8 cellular contexts compared by ENCODE assay signal in genomic region chr9:4490705-4491620, GRCh38. TPM values are rescaled to one million over a fixed set of nuclear protein-coding genes. Genes with fewer than 3 reads are reported as not detected.
A peak's percentile ranks its signal among the peaks of the same experiment; 100 is the strongest.
DNase-seq lines count a peak whose midpoint lies in the region; ATAC-seq and TF ChIP-seq lines count a peak whose summit lies in the region.

No MANE protein-coding gene starts in this region.

- intact Hi-C loops in CD14-positive monocyte (cut with micrococcal nuclease), result no loop called here
- intact Hi-C loops in right lobe of liver (cut with DNase I), result no loop called here

- peaks cover 50 to 58% (median 51%) of the 10 kb centered on the region in 3 donors for H3K27me3 Mint-ChIP-seq in CD14-positive monocyte (ENCODE audit: low read depth in 3 of 3)
- H3K27me3 Mint-ChIP-seq in central memory CD8-positive, alpha-beta T cell, result peaks cover 53% of the 10 kb centered on the region

- H3K4me3 Mint-ChIP-seq in CD14-positive monocyte, result peak overlapping the region; percentile 59 to 86
- peak overlapping the region; percentile 81 for H3K4me3 Mint-ChIP-seq in central memory CD8-positive, alpha-beta T cell

- no peak for TF ChIP-seq CTCF in CD14-positive monocyte (IDR thresholded peaks at IDR 0.05)
- TF ChIP-seq CTCF in right lobe of liver (IDR thresholded peaks at IDR 0.05), result no peak
- no peak for TF ChIP-seq CTCF in tibial nerve (IDR thresholded peaks at IDR 0.05)

- peaks cover 0 to 7% (median 3%) of the 10 kb centered on the region in 7 donors for H3K9me3 Mint-ChIP-seq in CD14-positive monocyte
- no peaks in the 10 kb centered on the region for H3K9me3 Mint-ChIP-seq in central memory CD8-positive, alpha-beta T cell

- no peak overlapping the region for H3K27ac Mint-ChIP-seq in CD14-positive monocyte
- peak overlapping the region; percentile 70 for H3K27ac Mint-ChIP-seq in central memory CD8-positive, alpha-beta T cell (ENCODE audit: low read depth)

- TF ChIP-seq POLR2A in right lobe of liver (IDR thresholded peaks at IDR 0.05), result no peak
- no peak for TF ChIP-seq POLR2A in tibial nerve (IDR thresholded peaks at IDR 0.05)

- H3K36me3 ChIP-seq in right lobe of liver, result peaks cover 0 to 9% (median 0%) of the 10 kb centered on the region in 4 donors
- no peaks in the 10 kb centered on the region for H3K36me3 ChIP-seq in tibial nerve

- H3K4me1 ChIP-seq in right lobe of liver, result peaks cover 0 to 15% (median 3%) of the 10 kb centered on the region in 4 donors
- H3K4me1 ChIP-seq in tibial nerve, result peaks cover 0 to 17% (median 0%) of the 10 kb centered on the region in 4 donors

- H3K4me3 ChIP-seq in right lobe of liver, result peak overlapping the region; percentile 63 to 91 (median 74)
- H3K4me3 ChIP-seq in tibial nerve, result peak overlapping the region; percentile 49 to 87 (median 66)

- no peaks in the 10 kb centered on the region for H3K36me3 Mint-ChIP-seq in CD14-positive monocyte
- peaks cover 4% of the 10 kb centered on the region for H3K36me3 Mint-ChIP-seq in central memory CD8-positive, alpha-beta T cell (ENCODE audit: insufficient read depth)

- H3K27me3 ChIP-seq in right lobe of liver (no peaks in the 10 kb centered on the region), tibial nerve (no peaks in the 10 kb centered on the region)

- ATAC-seq in GM19324 (IDR thresholded peaks at IDR 0.05; ENCODE audit: low FRiP score, unreplicated experiment) (peak; percentile 20), HG03571 (IDR thresholded peaks at IDR 0.05; ENCODE audit: unreplicated experiment) (peak; percentile 0), right lobe of liver (peak; percentile 0 to 28 (median 24)), HG02678 (IDR thresholded peaks at IDR 0.05; ENCODE audit: unreplicated experiment) (no peak)
- peak; percentile 27 for ATAC-seq in central memory CD8-positive, alpha-beta T cell (replicated peaks; ENCODE audit: extremely low read depth, poor library complexity, severe bottlenecking)

- H3K9me3 ChIP-seq in right lobe of liver (no peaks in the 10 kb centered on the region), tibial nerve (no peaks in the 10 kb centered on the region)

- no peak for TF ChIP-seq EP300 in tibial nerve (IDR thresholded peaks at IDR 0.05)

- no peak for DNase-seq in CD14-positive monocyte (ENCODE audit: low spot score)
- no peak for DNase-seq in central memory CD8-positive, alpha-beta T cell (ENCODE audit: low spot score in 2 of 2)
- DNase-seq in right lobe of liver, result peak; percentile 46 to 71 (median 68)
- peak in 1 of 2 donors; percentile 15 for DNase-seq in tibial nerve (ENCODE audit: low spot score in 2 of 2)
- no peak for DNase-seq in effector CD4-positive, alpha-beta T cell

- 1% methylated on average over 28 of the region's 52 CpGs for WGBS in right lobe of liver (ENCODE audit: insufficient coverage, low coverage, low lambda C conversion rate, missing lambda C conversion rate)
- 2 to 5% methylated on average over 51 to 52 of the region's 52 CpGs for WGBS in tibial nerve, 2 donors

- H3K4me1 Mint-ChIP-seq in CD14-positive monocyte, result peaks cover 17% of the 10 kb centered on the region
- H3K4me1 Mint-ChIP-seq in central memory CD8-positive, alpha-beta T cell, result peaks cover 20% of the 10 kb centered on the region

- peak overlapping the region; percentile 86 to 96 (median 89) for H3K27ac ChIP-seq in right lobe of liver
- peak overlapping the region in 3 of 4 donors; percentile 34 to 81 (median 56) for H3K27ac ChIP-seq in tibial nerve

RNA-seq across cellular contexts. Expression of gene SLC1A1, which starts 0.7 kb away (rescaled TPM):
- not detected for polyA plus RNA-seq in CD14-positive monocyte
- 10 to 100 TPM; 22.0 to 82.7 (median 38.7) TPM for total RNA-seq in right lobe of liver
- 10 to 100 TPM in 1 of 4 donors, 1 to 10 TPM in 3; 4.0 to 16.8 (median 6.7) TPM for total RNA-seq in tibial nerve

Comparison
In these comparisons a context has a peak if more than half of its experiments do, and no peak if none do; other contexts are left out.
1. DNase-seq: peak in right lobe of liver (3 of 3); none in CD14-positive monocyte (single experiment), central memory CD8-positive, alpha-beta T cell (0 of 2) and effector CD4-positive, alpha-beta T cell (single experiment).